ENCODE assay signal across 10 cellular contexts in genomic region chr13:27044837-27045570, GRCh38.
DNase-seq lines count a peak whose midpoint lies in the region; ATAC-seq and TF ChIP-seq lines count a peak whose summit lies in the region.
"Had no signal": no experiment of that assay in that cellular context is flagged by ENCODE, and none has a peak within 500 bp of the region (broad histone marks: within the 10 kb centered on the region; RNA-seq: fewer than 3 reads in every experiment).

No MANE protein-coding gene starts in this region.

- no peak overlapping the region for H4K91ac ChIP-seq in mesenchymal stem cell (ENCODE audit: low read length)

- H3K27ac ChIP-seq in mesenchymal stem cell (ENCODE audit: low read length, poor library complexity, severe bottlenecking) (no peak overlapping the region), endodermal cell (ENCODE audit: low read depth, low read length) (no peak overlapping the region)
- H3K27ac ChIP-seq: heart right ventricle had no signal

- H3K27me3 Mint-ChIP-seq in nephron progenitor cell (ENCODE audit: low read depth, poor library complexity) (peaks cover 21% of the 10 kb centered on the region), endodermal cell (ENCODE audit: insufficient read depth) (peaks cover 1% of the 10 kb centered on the region)

- H3K4me3 ChIP-seq in mesenchymal stem cell (ENCODE audit: insufficient read depth in 1 of 2, low read depth in 1 of 2, low read length in 2 of 2) (no peak overlapping the region), endodermal cell (ENCODE audit: low read length) (no peak overlapping the region)
- H3K4me3 ChIP-seq: heart right ventricle had no signal

- no peak overlapping the region for H2BK120ac ChIP-seq in mesenchymal stem cell (ENCODE audit: low read depth, low read length)

- peak; percentile 71 for ATAC-seq in GM18502 (IDR thresholded peaks at IDR 0.05; ENCODE audit: poor library complexity, unreplicated experiment)
- peak; percentile 66 for ATAC-seq in GM21737 (IDR thresholded peaks at IDR 0.05; ENCODE audit: unreplicated experiment)
- ATAC-seq: heart right ventricle had no signal

- H2AFZ ChIP-seq in mesenchymal stem cell (ENCODE audit: low read depth, low read length) = no peak overlapping the region

- H3K36me3 ChIP-seq in mesenchymal stem cell (ENCODE audit: control insufficient read depth in 1 of 2, insufficient read depth in 2 of 2, low read depth in 1 of 2, low read length in 2 of 2) (no peaks in the 10 kb centered on the region), endodermal cell (ENCODE audit: control insufficient read depth, insufficient read depth, low read length) (no peaks in the 10 kb centered on the region)
- H3K36me3 ChIP-seq: heart right ventricle had no signal

- H3K9ac ChIP-seq in mesenchymal stem cell (ENCODE audit: low read length) (no peak overlapping the region), endodermal cell (ENCODE audit: extremely low read depth, low read length, poor library complexity, severe bottlenecking) (no peak overlapping the region)

- TF ChIP-seq CTCF in nephron progenitor cell (IDR thresholded peaks at IDR 0.05) (no peak), endodermal cell (conservative IDR thresholded peaks at IDR 0.05) (no peak)

- H3K9me3 Mint-ChIP-seq in nephron progenitor cell (peaks cover under 1% of the 10 kb centered on the region), endodermal cell (no peaks in the 10 kb centered on the region)

- H3K4ac ChIP-seq in mesenchymal stem cell (ENCODE audit: low read depth in 1 of 2, low read length in 2 of 2) = peak overlapping the region in 1 of 2 experiments; percentile 25

- peaks cover under 1% of the 10 kb centered on the region for H3K36me3 Mint-ChIP-seq in nephron progenitor cell (ENCODE audit: low read depth)
- H3K36me3 Mint-ChIP-seq in endodermal cell (ENCODE audit: low read depth) = peaks cover 2% of the 10 kb centered on the region

- H3K9me3 ChIP-seq in mesenchymal stem cell (ENCODE audit: control insufficient read depth, low read length) = no peaks in the 10 kb centered on the region
- H3K9me3 ChIP-seq in endodermal cell (ENCODE audit: control insufficient read depth, low read length) = no peaks in the 10 kb centered on the region
- H3K9me3 ChIP-seq: heart right ventricle had no signal

- H3K4me2 ChIP-seq in mesenchymal stem cell (ENCODE audit: low read length, poor library complexity, severe bottlenecking) = no peak overlapping the region

- no peak overlapping the region for H3K23ac ChIP-seq in mesenchymal stem cell (ENCODE audit: low read length in 2 of 2)

- H3K4me1 Mint-ChIP-seq in nephron progenitor cell (peaks cover 17% of the 10 kb centered on the region), endodermal cell (peaks cover 9% of the 10 kb centered on the region)

- H3K4me3 Mint-ChIP-seq in nephron progenitor cell (no peak overlapping the region), endodermal cell (no peak overlapping the region)

- peak overlapping the region; percentile 60 for H2BK15ac ChIP-seq in mesenchymal stem cell (ENCODE audit: low read depth, poor library complexity, severe bottlenecking)

- H3K27ac Mint-ChIP-seq in nephron progenitor cell = no peak overlapping the region
- no peak overlapping the region for H3K27ac Mint-ChIP-seq in endodermal cell

- WGBS in mesenchymal stem cell = 80% methylated on average over 14 of the region's 15 CpGs
- 89 to 90% methylated on average over 12 to 15 of the region's 15 CpGs for WGBS in endodermal cell (ENCODE audit: insufficient coverage in 1 of 2, insufficient read length in 1 of 2), 2 experiments

- H2AK5ac ChIP-seq in mesenchymal stem cell (ENCODE audit: low read length, severe bottlenecking) = no peak overlapping the region

- H2BK5ac ChIP-seq in mesenchymal stem cell (ENCODE audit: low read depth, low read length, poor library complexity, severe bottlenecking) = no peak overlapping the region

- DNase-seq in OCI-M1 (lab: John Stamatoyannopoulos, UW) (peak; percentile 76), mesenchymal stem cell (peak; percentile 24), nephron progenitor cell (no peak), DMS 273 treated with DMSO at 0.1 percent for 48 hours (lab: John Stamatoyannopoulos, UW) (no peak), endodermal cell (no peak), DMS153 treated with DMSO at 0.1 percent for 48 hours (lab: John Stamatoyannopoulos, UW; ENCODE audit: unreplicated experiment) (no peak)
- DNase-seq: activated CD4-positive, alpha-beta T cell treated with anti-CD3 and anti-CD28 coated beads for 4 hours; heart right ventricle had no signal

- peak overlapping the region; percentile 41 to 75 for H2BK12ac ChIP-seq in mesenchymal stem cell (ENCODE audit: low read length in 2 of 2)

- H3K14ac ChIP-seq in mesenchymal stem cell (ENCODE audit: low read length in 2 of 2) = no peak overlapping the region

- H3K27me3 ChIP-seq in mesenchymal stem cell (ENCODE audit: control insufficient read depth in 1 of 2, insufficient read depth in 1 of 2, low read length in 2 of 2) (no peaks in the 10 kb centered on the region), endodermal cell (ENCODE audit: control insufficient read depth, insufficient read depth, low read length, poor library complexity, severe bottlenecking) (no peaks in the 10 kb centered on the region)
- H3K27me3 ChIP-seq: heart right ventricle had no signal

- peak overlapping the region; percentile 78 for H4K8ac ChIP-seq in mesenchymal stem cell (ENCODE audit: low read length)

- H3K79me1 ChIP-seq in mesenchymal stem cell (replicated peaks; ENCODE audit: low read length, poor library complexity, severe bottlenecking) = no peaks in the 10 kb centered on the region

- peaks cover 13% of the 10 kb centered on the region for H3K4me1 ChIP-seq in mesenchymal stem cell (ENCODE audit: control insufficient read depth, insufficient read depth, low read depth, low read length)
- H3K4me1 ChIP-seq in endodermal cell (ENCODE audit: control insufficient read depth, insufficient read depth, low read length) = no peaks in the 10 kb centered on the region

- H3K18ac ChIP-seq in mesenchymal stem cell (ENCODE audit: low read depth in 1 of 2, low read length in 2 of 2) = peak overlapping the region in 1 of 2 experiments; percentile 47

Comparison
In these comparisons a context has a peak if more than half of its experiments do, and no peak if none do; other contexts are left out.
1. DNase-seq: peak in OCI-M1 (single experiment) and mesenchymal stem cell (single experiment); none in nephron progenitor cell (single experiment), DMS 273 treated with DMSO at 0.1 percent for 48 hours (single experiment), endodermal cell (single experiment) and DMS153 treated with DMSO at 0.1 percent for 48 hours (single experiment).